In the genomic region with DNA sequence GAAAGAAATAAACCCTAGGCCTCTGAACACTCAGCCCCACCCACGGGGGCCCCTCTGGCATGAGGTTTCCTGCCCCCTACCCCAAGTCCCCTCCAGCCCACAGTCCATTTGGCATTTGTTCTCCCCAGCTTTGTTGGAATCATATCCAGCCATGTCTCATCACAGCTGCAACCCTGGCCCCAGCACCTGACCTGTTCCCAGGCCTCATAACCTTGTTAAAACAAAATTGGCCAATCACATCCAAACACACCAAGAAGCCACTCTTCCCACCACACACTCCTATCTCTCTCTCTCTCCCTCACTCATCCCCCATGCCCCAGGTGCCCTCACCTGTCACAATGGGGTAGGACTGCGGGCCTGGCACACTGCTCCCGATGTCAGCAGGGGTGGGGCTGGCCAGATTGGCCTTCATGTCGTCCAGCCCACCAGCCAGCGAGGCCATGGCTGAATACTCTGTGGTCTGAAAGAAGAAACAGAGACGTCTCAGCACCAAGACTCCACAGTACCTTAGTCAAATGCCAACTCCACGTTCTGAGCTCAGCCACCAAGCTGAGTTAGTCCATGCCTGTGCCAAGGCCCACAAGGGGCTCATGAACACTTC, we compare ENCODE assay signal across 12 cellular contexts.
"Had no signal": no experiment of that assay in that cellular context is flagged by ENCODE, and none has a peak within 500 bp of the region (broad histone marks: within the 10 kb centered on the region; RNA-seq: fewer than 3 reads in every experiment).

No MANE protein-coding gene starts in this region.

- H3K4me3 Mint-ChIP-seq: activated CD4-positive, alpha-beta T cell treated with anti-CD3 and anti-CD28 coated beads, Interleukin-2, amount 10 ng/mL, durations not matched to agents 24 days and 14 days; effector memory CD8-positive, alpha-beta T cell; T-helper 17 cell; WTC11 had no signal

- H3K9me3 Mint-ChIP-seq: activated CD4-positive, alpha-beta T cell treated with anti-CD3 and anti-CD28 coated beads, Interleukin-2, amount 10 ng/mL, durations not matched to agents 24 days and 14 days; effector memory CD8-positive, alpha-beta T cell had no signal

- H3K36me3 ChIP-seq: brain microvascular endothelial cell, left ventricle myocardium inferior had no signal

- H3K27ac Mint-ChIP-seq: activated CD4-positive, alpha-beta T cell treated with anti-CD3 and anti-CD28 coated beads, Interleukin-2, amount 10 ng/mL, durations not matched to agents 24 days and 14 days; effector memory CD8-positive, alpha-beta T cell; T-helper 17 cell; WTC11 had no signal

- H3K4me1 ChIP-seq: left ventricle myocardium inferior had no signal

- H3K9ac ChIP-seq: SK-N-SH had no signal

- ATAC-seq: effector memory CD8-positive, alpha-beta T cell; T-helper 17 cell; WTC11 had no signal

- H3K4me3 ChIP-seq: left ventricle myocardium inferior, skin epidermis had no signal

- H3K9me3 ChIP-seq: SK-N-SH had no signal

- DNase-seq: activated CD4-positive, alpha-beta T cell treated with anti-CD3 and anti-CD28 coated beads, Interleukin-2, amount 10 ng/mL, durations not matched to agents 24 days and 14 days; activated CD8-positive, alpha-beta memory T cell treated with anti-CD3 and anti-CD28 coated beads for 24 hours; effector memory CD8-positive, alpha-beta T cell; kidney; left ventricle myocardium inferior; mesendoderm; SK-N-SH; T-helper 17 cell; trophoblast cell had no signal

- H3K4me2 ChIP-seq: SK-N-SH had no signal

- H3K36me3 Mint-ChIP-seq: WTC11 had no signal

- H3K27ac ChIP-seq: brain microvascular endothelial cell, left ventricle myocardium inferior, skin epidermis had no signal
